In the genomic region with DNA sequence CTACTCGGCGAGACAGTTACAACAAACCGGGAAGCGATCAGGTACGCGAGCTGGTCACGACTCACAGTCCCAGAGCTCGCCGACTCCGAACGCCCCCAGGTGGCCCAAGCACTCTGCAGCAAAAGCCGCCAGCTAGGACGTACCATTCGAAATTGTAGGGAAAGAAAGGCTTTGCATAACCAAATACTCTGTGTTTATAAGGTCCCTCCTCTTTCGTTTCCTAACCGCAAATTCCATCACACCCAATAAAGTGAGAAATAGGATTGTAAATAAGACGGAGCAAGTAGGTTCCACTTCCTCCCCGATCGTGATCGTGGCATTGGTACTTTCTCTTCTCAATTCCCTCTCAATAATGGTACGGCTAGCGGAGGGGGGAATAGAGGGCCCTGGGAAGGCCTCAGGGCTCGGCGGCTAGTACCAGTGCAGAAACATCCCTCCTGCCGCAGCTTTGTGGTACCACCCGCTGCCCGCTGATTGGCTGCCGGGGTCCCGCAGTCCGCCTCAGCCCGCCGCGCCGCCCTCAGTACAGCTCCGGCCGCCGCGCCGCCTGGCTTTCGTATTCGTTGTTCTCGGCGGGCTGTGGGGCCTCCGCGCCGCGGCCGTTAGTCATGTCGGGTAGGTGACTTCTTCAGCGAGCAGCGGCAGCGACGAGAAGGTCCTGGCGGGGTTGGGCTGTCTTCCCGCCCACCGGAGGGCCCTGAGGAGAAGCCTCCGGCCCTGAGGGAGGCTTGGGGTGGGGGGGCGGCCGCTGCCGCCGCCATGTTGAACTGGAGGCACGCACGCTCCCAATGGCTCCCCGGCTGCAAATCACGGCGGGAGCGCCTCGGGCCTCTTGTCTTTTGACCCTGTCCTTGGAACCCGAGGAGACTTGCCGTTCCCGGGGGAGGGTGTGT, we compare ENCODE assay signal across 8 cellular contexts. TPM values are rescaled to one million over a fixed set of nuclear protein-coding genes. Genes with fewer than 3 reads are reported as not detected.
DNase-seq lines count a peak whose midpoint lies in the region; ATAC-seq, FAIRE-seq and TF ChIP-seq lines count a peak whose summit lies in the region.

Gene TAF15, plus strand, starts transcription at position 523 of the 893 bp plus-strand sequence. Its CDS starts 86 bp downstream, at position 609.

- H3K4me1 ChIP-seq in HepG2 (ENCODE audit: insufficient read depth, low read length), result peaks cover 63% of the 10 kb centered on the region

- H3K79me2 ChIP-seq in HepG2 (ENCODE audit: insufficient read depth, low read length), result peaks cover 46% of the 10 kb centered on the region

- no peaks in the 10 kb centered on the region for H3K36me3 ChIP-seq in HepG2 (replicated peaks in 1 of 2; ENCODE audit: control insufficient read depth in 1 of 2, insufficient read depth in 2 of 2, low read length in 2 of 2)

- 1% methylated on average over 29 of the region's 71 CpGs for WGBS in HepG2 (ENCODE audit: low lambda C conversion rate)

- peaks cover 5 to 7% of the 10 kb centered on the region in 2 donors for H3K36me3 Mint-ChIP-seq in CD14-positive monocyte
- H3K36me3 Mint-ChIP-seq in dendritic cell treated with granulocyte-macrophage colony-stimulating factor and Interleukin-4, amounts not matched to agents 40 ng/mL and 50 ng/mL, for 4 days (ENCODE audit: low read depth), result peaks cover 26% of the 10 kb centered on the region

- H3K27ac Mint-ChIP-seq in CD14-positive monocyte, result peak within 1 kb of the TSS; percentile 92 to 99 (median 97)
- peak within 1 kb of the TSS; percentile 97 for H3K27ac Mint-ChIP-seq in dendritic cell treated with granulocyte-macrophage colony-stimulating factor and Interleukin-4, amounts not matched to agents 40 ng/mL and 50 ng/mL, for 4 days

- TF ChIP-seq RAD21 in HepG2 (CRISPR knock-in tag; IDR thresholded peaks at IDR 0.05), result no peak; the same call in none of the 2 replicates

- H3K27ac ChIP-seq in HepG2 (ENCODE audit: extremely low read length, insufficient read depth, low read length), result peak within 1 kb of the TSS; percentile 91

- H3K4me3 Mint-ChIP-seq in CD14-positive monocyte, result peak within 1 kb of the TSS; percentile 96 to 99
- peak within 1 kb of the TSS; percentile 94 for H3K4me3 Mint-ChIP-seq in dendritic cell treated with granulocyte-macrophage colony-stimulating factor and Interleukin-4, amounts not matched to agents 40 ng/mL and 50 ng/mL, for 4 days

- CTCF ChIA-PET in HepG2 (lab: Yijun Ruan, JAX; ENCODE audit: low intra/inter-chr PET ratio, low total read pairs), result interaction anchor here (1.5 to 2.3 kb wide), 3 partner anchors 42 to 47 kb away, joined by 3 to 28 read pairs (median 8); no protein-coding TSS in a partner anchor

- TF ChIP-seq POLR2A in HepG2 (IDR thresholded peaks at IDR 0.05; ENCODE audit: insufficient read depth in 1 of 2, low read depth in 2 of 2, low read length in 2 of 2), result peak; percentile 92 to 98

- peak within 1 kb of the TSS; percentile 83 for H3K4me2 ChIP-seq in HepG2 (ENCODE audit: low read depth, low read length)

- no peaks in the 10 kb centered on the region for H3K9me3 Mint-ChIP-seq in CD14-positive monocyte
- no peaks in the 10 kb centered on the region for H3K9me3 Mint-ChIP-seq in dendritic cell treated with granulocyte-macrophage colony-stimulating factor and Interleukin-4, amounts not matched to agents 40 ng/mL and 50 ng/mL, for 4 days

- H3K27me3 ChIP-seq in HepG2 (ENCODE audit: control insufficient read depth in 1 of 2, insufficient read depth in 2 of 2, low read length in 2 of 2), result no peaks in the 10 kb centered on the region; a peak in 2 of 5 replicates

- no peak for FAIRE-seq in HepG2 (lab: Jason Lieb, UNC)

- H3K9ac ChIP-seq in HepG2 (ENCODE audit: insufficient read depth, low read depth, low read length), result peak within 1 kb of the TSS; percentile 84

- H3K27me3 Mint-ChIP-seq in CD14-positive monocyte (ENCODE audit: low read depth in 3 of 3), result no peaks in the 10 kb centered on the region
- peaks cover 14% of the 10 kb centered on the region for H3K27me3 Mint-ChIP-seq in dendritic cell treated with granulocyte-macrophage colony-stimulating factor and Interleukin-4, amounts not matched to agents 40 ng/mL and 50 ng/mL, for 4 days

- in situ Hi-C loops in HepG2 (cut with HindIII; ENCODE audit: extremely low pct_ligation_motif_present, low pct_unique_long_range_greater_than_20kb), result loop anchor here (5.0 to 25.0 kb wide), 2 partner anchors 47 to 97 kb away; partner anchors contain the start of gene C17orf50

- H2AFZ ChIP-seq in HepG2 (ENCODE audit: low read length), result peak within 1 kb of the TSS; percentile 86

- BruUV-seq in HepG2 (replicated peaks; lab: Mats Ljungman, UMichigan), result no TSS peak

- peaks cover 24% of the 10 kb centered on the region for H4K20me1 ChIP-seq in HepG2 (ENCODE audit: insufficient read depth, low read length)

- intact Hi-C loops in CD14-positive monocyte (cut with micrococcal nuclease), result loop anchor here in 1 of 2 donors (2.0 to 10.0 kb wide), 2 partner anchors 44 to 264 kb away; no protein-coding TSS in a partner anchor
- intact Hi-C loops in dendritic cell treated with granulocyte-macrophage colony-stimulating factor and Interleukin-4, amounts not matched to agents 40 ng/mL and 50 ng/mL, for 4 days (cut with micrococcal nuclease), result loop anchor here (1.0 kb wide), 1 partner anchor 45 kb away; no protein-coding TSS in a partner anchor
- intact Hi-C loops in HepG2 (cut with micrococcal nuclease; ENCODE audit: unreplicated experiment), result loop anchor here (1.0 kb wide), 1 partner anchor 45 kb away; no protein-coding TSS in a partner anchor

- peak; percentile 92 for ATAC-seq in GM19372 (IDR thresholded peaks at IDR 0.05; ENCODE audit: low read depth, unreplicated experiment)
- ATAC-seq in HG03558 (IDR thresholded peaks at IDR 0.05; ENCODE audit: extremely low read depth, unreplicated experiment), result peak; percentile 65
- ATAC-seq in HepG2, result peak; percentile 97

- TF ChIP-seq EP300 in HepG2 (IDR thresholded peaks at IDR 0.05; ENCODE audit: low read depth in 2 of 2, low read length in 2 of 2) (no peak), HepG2 (CRISPR knock-in tag; IDR thresholded peaks at IDR 0.05; ENCODE audit: borderline replicate concordance) (0 out of 2 replicates have a peak, but pooled peaks have one; percentile 0)

- TF ChIP-seq CTCF in CD14-positive monocyte (IDR thresholded peaks at IDR 0.05), result peak; percentile 62
- TF ChIP-seq CTCF in HepG2 (CRISPR knock-in tag; IDR thresholded peaks at IDR 0.05), result peak; percentile 87

- POLR2A ChIA-PET in HepG2 (lab: Yijun Ruan, JAX), result interaction anchor here (0.6 to 4.2 kb wide), 23 partner anchors 9 to 746 kb away, joined by 3 to 60 read pairs (median 4); partner anchors contain the start of genes AP2B1, C17orf50, CCL16 and MMP28

- no peaks in the 10 kb centered on the region for H3K9me3 ChIP-seq in HepG2 (ENCODE audit: low read length)

- H3K4me1 Mint-ChIP-seq in CD14-positive monocyte, result peaks cover 45% of the 10 kb centered on the region
- peaks cover 49% of the 10 kb centered on the region for H3K4me1 Mint-ChIP-seq in dendritic cell treated with granulocyte-macrophage colony-stimulating factor and Interleukin-4, amounts not matched to agents 40 ng/mL and 50 ng/mL, for 4 days (ENCODE audit: low read depth)

- DNase-seq in CD14-positive monocyte (ENCODE audit: low spot score), result peak; percentile 96
- DNase-seq in NCI-H748 (lab: John Stamatoyannopoulos, UW; ENCODE audit: unreplicated experiment), result peak; percentile 98
- DNase-seq in activated CD4-positive, alpha-beta T cell treated with anti-CD3 and anti-CD28 coated beads, Interleukin-2, amount 50 U/mL, for 24 hours (ENCODE audit: low read depth in 1 of 2, low spot score in 1 of 2), result peak; percentile 78 to 94
- DNase-seq in HepG2 (ENCODE audit: low spot score), result peak; percentile 97
- peak; percentile 94 for DNase-seq in stimulated activated CD4-positive, alpha-beta T cell treated with anti-CD3 and anti-CD28 coated beads, Interleukin-4, amount 100 ng/mL, for 1 hour

- H3K4me3 ChIP-seq in HepG2 (replicated peaks in 1 of 3; ENCODE audit: insufficient read depth in 1 of 3, low read depth in 2 of 3, low read length in 3 of 3), result peak within 1 kb of the TSS; percentile 85 to 95 (median 91)

TF ChIP-seq in HepG2, 621 proteins besides CTCF, POLR2A, EP300 and RAD21 (continues in another document):
- TF ChIP-seq TCF7L2 (IDR thresholded peaks at IDR 0.05; ENCODE audit: low read depth, low read length), result no peak
- no peak for TF ChIP-seq NR1H2 (CRISPR knock-in tag; IDR thresholded peaks at IDR 0.05; ENCODE audit: borderline replicate concordance, low read depth)
- no peak for TF ChIP-seq ZFP62 (CRISPR knock-in tag; IDR thresholded peaks at IDR 0.05)
- no peak for TF ChIP-seq ZSCAN12 (CRISPR knock-in tag; IDR thresholded peaks at IDR 0.05)
- TF ChIP-seq SIX4 (CRISPR knock-in tag; IDR thresholded peaks at IDR 0.05), result no peak
- peak; percentile 7; the same call in 1 of the 2 replicates for TF ChIP-seq NR2F2 (IDR thresholded peaks at IDR 0.05; ENCODE audit: borderline replicate concordance, low read depth)
- TF ChIP-seq FOXK1 (CRISPR knock-in tag; IDR thresholded peaks at IDR 0.05; ENCODE audit: borderline replicate concordance, low read depth), result no peak

RNA-seq across cellular contexts. Expression of gene TAF15, which starts in this region (rescaled TPM):
- polyA plus RNA-seq in CD14-positive monocyte, result 10 to 100 TPM in 1 of 2 donors, 1 to 10 TPM in 1; 6.0 to 16.3 TPM
- total RNA-seq in HepG2 (2016; rRNA removed; fragmentation: Illumina TruSeq; extraction: Trizol), result 26.5 and 49.9 TPM in 2 replicates
- total RNA-seq in HepG2 (2016; cell fraction: cytosol; rRNA removed; fragmentation: Illumina TruSeq; extraction: Trizol; ENCODE audit: low read depth), result 10.6 and 10.7 TPM in 2 replicates
- total RNA-seq in HepG2 (2016; cell fraction: insoluble cytoplasmic fraction; rRNA removed; fragmentation: Illumina TruSeq; extraction: Trizol), result 25.5 and 47.5 TPM in 2 replicates
- total RNA-seq in HepG2 (2016; cell fraction: membrane; rRNA removed; fragmentation: Illumina TruSeq; extraction: Trizol), result 22.1 and 24.1 TPM in 2 replicates
- 71.1 and 76.3 TPM in 2 replicates for total RNA-seq in HepG2 (2016; cell fraction: nucleus; rRNA removed; fragmentation: Illumina TruSeq; extraction: Trizol)
- polyA plus RNA-seq in HepG2 (2011; rRNA removed), result 25.2 and 29.3 TPM in 2 replicates
- polyA plus RNA-seq in HepG2 (2011; cell fraction: cytosol; rRNA removed), result 8.2 and 12.4 TPM in 2 replicates
- 33.6 and 41.0 TPM in 2 replicates for polyA plus RNA-seq in HepG2 (2011; cell fraction: nucleus; rRNA removed)
- 63.3 and 101 TPM in 2 replicates for polyA plus RNA-seq in HepG2 (2012)
- polyA plus RNA-seq in HepG2 (2016; cell fraction: cytosol; fragmentation: Illumina TruSeq; extraction: Trizol; ENCODE audit: low read depth), result 6.8 and 8.6 TPM in 2 replicates
- 96.6 and 122 TPM in 2 replicates for polyA plus RNA-seq in HepG2 (2016; cell fraction: insoluble cytoplasmic fraction; fragmentation: Illumina TruSeq; extraction: Trizol; ENCODE audit: low read depth)
- 13.0 and 14.7 TPM in 2 replicates for polyA plus RNA-seq in HepG2 (2016; cell fraction: membrane; fragmentation: Illumina TruSeq; extraction: Trizol; ENCODE audit: low read depth)
- polyA plus RNA-seq in HepG2 (2016; cell fraction: nucleus; fragmentation: Illumina TruSeq; extraction: Trizol; ENCODE audit: insufficient read depth, low read depth), result 198 and 203 TPM in 2 replicates
- 20.7 and 68.8 TPM in 2 replicates for polyA minus RNA-seq in HepG2 (2011; rRNA and poly(A)+ RNA removed; ENCODE audit: low replicate concordance)
- 15.1 and 21.8 TPM in 2 replicates for polyA minus RNA-seq in HepG2 (2011; cell fraction: cytosol; rRNA and poly(A)+ RNA removed)
- polyA minus RNA-seq in HepG2 (2011; cell fraction: nucleus; rRNA and poly(A)+ RNA removed), result 122 and 130 TPM in 2 replicates

Comparison
In these comparisons a context has a peak if more than half of its experiments do, and no peak if none do; other contexts are left out.
1. Peak in every context shown above with its lines: DNase-seq, ATAC-seq, H3K4me3 ChIP-seq and H3K27ac ChIP-seq.